Comparison of ENCODE assay signal across 21 cellular contexts in the genomic region with DNA sequence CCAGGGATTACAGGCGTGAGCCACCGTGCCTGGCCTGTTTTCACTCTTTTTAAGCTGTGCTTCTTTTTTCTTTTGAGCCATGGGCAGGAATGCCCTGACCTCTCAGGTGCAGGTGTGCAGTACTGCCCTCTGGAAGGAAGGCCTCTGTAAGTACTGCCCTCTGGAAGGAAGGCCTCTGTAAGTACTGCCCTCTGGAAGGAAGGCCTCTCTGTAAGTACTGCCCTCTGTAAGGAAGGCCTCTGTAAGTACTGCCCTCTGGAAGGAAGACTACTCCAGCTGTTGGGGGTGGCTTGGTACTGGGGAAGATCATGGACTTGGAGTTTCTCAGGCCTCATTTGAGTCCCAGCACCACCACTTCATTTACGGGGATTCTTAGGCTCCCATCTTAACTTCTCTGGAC.
A peak's percentile ranks its signal among the peaks of the same experiment; 100 is the strongest.
DNase-seq lines count a peak whose midpoint lies in the region; ATAC-seq lines count a peak whose summit lies in the region.
"Had no signal": no experiment of that assay in that cellular context is flagged by ENCODE, and none has a peak within 500 bp of the region (broad histone marks: within the 10 kb centered on the region; RNA-seq: fewer than 3 reads in every experiment).

No MANE protein-coding gene starts in this region.

- peak overlapping the region; percentile 20 for H3K4me3 Mint-ChIP-seq in activated CD4-positive, alpha-beta T cell treated with anti-CD3 and anti-CD28 coated beads, Interleukin-2, amount 10 ng/mL, durations not matched to agents 7 days and 5 days
- H3K4me3 Mint-ChIP-seq in activated naive CD8-positive, alpha-beta T cell treated with anti-CD3 and anti-CD28 coated beads for 36 hours = no peak overlapping the region
- peak overlapping the region in 9 of 10 donors; percentile 5 to 69 (median 40) for H3K4me3 Mint-ChIP-seq in naive thymus-derived CD4-positive, alpha-beta T cell
- H3K4me3 Mint-ChIP-seq: brain had no signal

- no peak overlapping the region for H3K4me3 ChIP-seq in naive thymus-derived CD4-positive, alpha-beta T cell (ENCODE audit: low read length)
- H3K4me3 ChIP-seq: dorsolateral prefrontal cortex, lung, uterus had no signal

- no peak overlapping the region for H3K27ac ChIP-seq in naive thymus-derived CD4-positive, alpha-beta T cell (ENCODE audit: low read depth, low read length)
- H3K27ac ChIP-seq: dorsolateral prefrontal cortex, uterus, VCaP had no signal

- no peak for DNase-seq in activated CD4-positive, alpha-beta T cell treated with anti-CD3 and anti-CD28 coated beads, Interleukin-2, amount 10 ng/mL, durations not matched to agents 7 days and 5 days
- DNase-seq in activated CD4-positive, alpha-beta T cell treated with anti-CD3 and anti-CD28 coated beads, Interleukin-2, amount 50 U/mL, for 1 hour = no peak
- no peak for DNase-seq in activated naive CD8-positive, alpha-beta T cell treated with anti-CD3 and anti-CD28 coated beads for 36 hours
- DNase-seq in naive thymus-derived CD4-positive, alpha-beta T cell = no peak
- DNase-seq in NCI-H1436 (lab: John Stamatoyannopoulos, UW) (no peak), GF-D8 (lab: John Stamatoyannopoulos, UW) (no peak), CD1c-positive myeloid dendritic cell (ENCODE audit: extremely low spot score) (no peak)
- DNase-seq: CD8-positive, alpha-beta T cell; dorsolateral prefrontal cortex; glutamatergic neuron; MM.1S; NCI-H187 treated with DMSO at 0.1 percent for 48 hours; NCI-H446; NK-92 treated with Interleukin-12 subunit alpha and Interleukin-12 subunit beta, amount 100 ng/mL, for 24 hours; uterus had no signal

- no peaks in the 10 kb centered on the region for H3K36me3 ChIP-seq in naive thymus-derived CD4-positive, alpha-beta T cell (ENCODE audit: control insufficient read depth in 2 of 3, insufficient read depth in 3 of 3, low read length in 3 of 3)
- H3K36me3 ChIP-seq: uterus had no signal

- no peaks in the 10 kb centered on the region for H3K27me3 ChIP-seq in naive thymus-derived CD4-positive, alpha-beta T cell (ENCODE audit: control insufficient read depth in 2 of 2, insufficient read depth in 2 of 2, low read length in 2 of 2)
- H3K27me3 ChIP-seq: dorsolateral prefrontal cortex, uterus had no signal

- peak; percentile 27 for ATAC-seq in HG03159 (IDR thresholded peaks at IDR 0.05; ENCODE audit: unreplicated experiment)
- ATAC-seq in naive thymus-derived CD4-positive, alpha-beta T cell = no peak
- ATAC-seq: CD8-positive, alpha-beta T cell; Right ventricle myocardium inferior had no signal

- intact Hi-C loops in naive thymus-derived CD4-positive, alpha-beta T cell (cut with micrococcal nuclease) = loop anchor here in 1 of 2 donors (2.0 kb wide), 1 partner anchor 23 kb away; no protein-coding TSS in a partner anchor

- H3K27ac Mint-ChIP-seq in activated CD4-positive, alpha-beta T cell treated with anti-CD3 and anti-CD28 coated beads, Interleukin-2, amount 10 ng/mL, durations not matched to agents 7 days and 5 days = peak overlapping the region; percentile 93
- peak overlapping the region; percentile 43 for H3K27ac Mint-ChIP-seq in activated naive CD8-positive, alpha-beta T cell treated with anti-CD3 and anti-CD28 coated beads for 36 hours
- peak overlapping the region in 7 of 9 donors; percentile 14 to 66 (median 25) for H3K27ac Mint-ChIP-seq in naive thymus-derived CD4-positive, alpha-beta T cell
- H3K27ac Mint-ChIP-seq: activated naive CD4-positive, alpha-beta T cell treated with anti-CD3 and anti-CD28 coated beads, Interleukin-2, amount 50 U/mL, for 24 hours; brain had no signal

- peaks cover 2% of the 10 kb centered on the region for H3K9me3 Mint-ChIP-seq in activated CD4-positive, alpha-beta T cell treated with anti-CD3 and anti-CD28 coated beads, Interleukin-2, amount 10 ng/mL, durations not matched to agents 7 days and 5 days
- H3K9me3 Mint-ChIP-seq in activated naive CD8-positive, alpha-beta T cell treated with anti-CD3 and anti-CD28 coated beads for 36 hours = no peaks in the 10 kb centered on the region
- peaks cover 0 to 3% (median 0%) of the 10 kb centered on the region in 11 donors for H3K9me3 Mint-ChIP-seq in naive thymus-derived CD4-positive, alpha-beta T cell
- H3K9me3 Mint-ChIP-seq: activated naive CD4-positive, alpha-beta T cell treated with anti-CD3 and anti-CD28 coated beads, Interleukin-2, amount 50 U/mL, for 24 hours; CD8-positive, alpha-beta T cell had no signal

- POLR2A ChIA-PET in activated CD4-positive, alpha-beta T cell treated with anti-CD3 and anti-CD28 coated beads, Interleukin-2, amount 10 ng/mL, durations not matched to agents 7 days and 5 days (lab: Charles Lee) = no interaction called here
- POLR2A ChIA-PET in naive thymus-derived CD4-positive, alpha-beta T cell (lab: Charles Lee) = no interaction called here

- no peaks in the 10 kb centered on the region for H3K36me3 Mint-ChIP-seq in activated CD4-positive, alpha-beta T cell treated with anti-CD3 and anti-CD28 coated beads, Interleukin-2, amount 10 ng/mL, durations not matched to agents 7 days and 5 days (ENCODE audit: low read depth)
- H3K36me3 Mint-ChIP-seq in activated naive CD8-positive, alpha-beta T cell treated with anti-CD3 and anti-CD28 coated beads for 36 hours = no peaks in the 10 kb centered on the region
- peaks cover 0 to 17% (median 0%) of the 10 kb centered on the region in 5 donors for H3K36me3 Mint-ChIP-seq in naive thymus-derived CD4-positive, alpha-beta T cell
- H3K36me3 Mint-ChIP-seq: activated naive CD4-positive, alpha-beta T cell treated with anti-CD3 and anti-CD28 coated beads, Interleukin-2, amount 50 U/mL, for 24 hours; brain; CD8-positive, alpha-beta T cell had no signal

- H3K4me1 Mint-ChIP-seq in activated CD4-positive, alpha-beta T cell treated with anti-CD3 and anti-CD28 coated beads, Interleukin-2, amount 10 ng/mL, durations not matched to agents 7 days and 5 days = peaks cover 24% of the 10 kb centered on the region
- H3K4me1 Mint-ChIP-seq in activated naive CD8-positive, alpha-beta T cell treated with anti-CD3 and anti-CD28 coated beads for 36 hours = peaks cover 6% of the 10 kb centered on the region
- peaks cover 6 to 27% (median 16%) of the 10 kb centered on the region in 7 donors for H3K4me1 Mint-ChIP-seq in naive thymus-derived CD4-positive, alpha-beta T cell

- H3K9me3 ChIP-seq in naive thymus-derived CD4-positive, alpha-beta T cell (ENCODE audit: control insufficient read depth in 2 of 3, low read length in 3 of 3) = no peaks in the 10 kb centered on the region
- H3K9me3 ChIP-seq: uterus had no signal

- CTCF ChIA-PET in activated CD4-positive, alpha-beta T cell treated with anti-CD3 and anti-CD28 coated beads, Interleukin-2, amount 10 ng/mL, durations not matched to agents 7 days and 5 days (lab: Charles Lee) = interaction anchor here (1.0 kb wide), 1 partner anchor 8 kb away, joined by 3 read pairs; no protein-coding TSS in a partner anchor
- CTCF ChIA-PET in naive thymus-derived CD4-positive, alpha-beta T cell (lab: Charles Lee) = no interaction called here

- peaks cover 4 to 12% of the 10 kb centered on the region in 2 donors for H3K4me1 ChIP-seq in naive thymus-derived CD4-positive, alpha-beta T cell (ENCODE audit: control insufficient read depth in 2 of 2, insufficient read depth in 2 of 2, low read length in 2 of 2)
- H3K4me1 ChIP-seq: uterus had no signal

- H3K27me3 Mint-ChIP-seq in activated CD4-positive, alpha-beta T cell treated with anti-CD3 and anti-CD28 coated beads, Interleukin-2, amount 10 ng/mL, durations not matched to agents 7 days and 5 days = no peaks in the 10 kb centered on the region
- no peaks in the 10 kb centered on the region for H3K27me3 Mint-ChIP-seq in activated naive CD8-positive, alpha-beta T cell treated with anti-CD3 and anti-CD28 coated beads for 36 hours
- H3K27me3 Mint-ChIP-seq in naive thymus-derived CD4-positive, alpha-beta T cell = no peaks in the 10 kb centered on the region
- H3K27me3 Mint-ChIP-seq: activated naive CD4-positive, alpha-beta T cell treated with anti-CD3 and anti-CD28 coated beads, Interleukin-2, amount 50 U/mL, for 24 hours; brain had no signal

Comparison
In these comparisons a context has a peak if more than half of its experiments do, and no peak if none do; other contexts are left out.
1. H3K27ac Mint-ChIP-seq: peak in every context shown above with its lines; median percentile 93 in activated CD4-positive, alpha-beta T cell treated with anti-CD3 and anti-CD28 coated beads, Interleukin-2, amount 10 ng/mL, durations not matched to agents 7 days and 5 days; 43 in activated naive CD8-positive, alpha-beta T cell treated with anti-CD3 and anti-CD28 coated beads for 36 hours; 25 in naive thymus-derived CD4-positive, alpha-beta T cell.